Comparison of ENCODE assay signal across 19 cellular contexts in the genomic region with DNA sequence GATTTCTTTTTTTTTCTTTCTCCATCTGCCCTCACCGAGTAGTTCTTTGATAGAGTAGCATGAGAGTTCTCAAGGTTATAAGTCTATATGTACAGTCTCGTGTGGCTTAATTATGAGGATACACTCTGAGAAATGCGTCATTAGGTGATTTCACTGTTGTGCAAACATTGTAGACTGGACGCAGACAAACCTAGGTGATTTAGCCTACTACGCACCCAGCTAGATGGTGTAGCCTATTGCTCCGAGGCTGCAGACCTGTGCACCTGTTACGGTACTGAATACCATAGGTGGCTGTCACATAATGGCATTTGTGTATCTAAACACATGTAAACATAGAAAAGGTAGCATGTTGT. TPM values are rescaled to one million over a fixed set of nuclear protein-coding genes. Genes with fewer than 3 reads are reported as not detected.
DNase-seq lines count a peak whose midpoint lies in the region; ATAC-seq and TF ChIP-seq lines count a peak whose summit lies in the region.
"Had no signal": no experiment of that assay in that cellular context is flagged by ENCODE, and none has a peak within 500 bp of the region (broad histone marks: within the 10 kb centered on the region; RNA-seq: fewer than 3 reads in every experiment).

No MANE protein-coding gene starts in this region.

- H3K27me3 Mint-ChIP-seq in osteocyte (ENCODE audit: unreplicated experiment) (no peaks in the 10 kb centered on the region), CD14-positive monocyte (ENCODE audit: low read depth in 3 of 3) (peaks cover 0 to 1% (median 0%) of the 10 kb centered on the region in 3 donors), Calu3 (ENCODE audit: unreplicated experiment) (no peaks in the 10 kb centered on the region)
- H3K27me3 Mint-ChIP-seq: activated CD4-positive, alpha-beta T cell treated with anti-CD3 and anti-CD28 coated beads for 36 hours had no signal

- H3K9me3 ChIP-seq in esophagus squamous epithelium = no peaks in the 10 kb centered on the region
- H3K9me3 ChIP-seq: left ventricle myocardium inferior had no signal

- no peaks in the 10 kb centered on the region for H3K27me3 ChIP-seq in esophagus squamous epithelium

- 67 to 79% methylated on average over 7 of the region's 7 CpGs for WGBS in esophagus squamous epithelium, 2 donors

- intact Hi-C loops in esophagus squamous epithelium (cut with DNase I) (no loop called here), CD14-positive monocyte (cut with micrococcal nuclease) (no loop called here), Calu3 (cut with micrococcal nuclease; ENCODE audit: unreplicated experiment) (no loop called here)

- TF ChIP-seq CTCF in esophagus squamous epithelium (IDR thresholded peaks at IDR 0.05) (no peak), osteocyte (IDR thresholded peaks at IDR 0.05) (no peak), CD14-positive monocyte (IDR thresholded peaks at IDR 0.05) (no peak), Calu3 (IDR thresholded peaks at IDR 0.05; ENCODE audit: unreplicated experiment) (no peak)

- H3K4me3 ChIP-seq in esophagus squamous epithelium = no peak overlapping the region
- H3K4me3 ChIP-seq: GM12878, left ventricle myocardium inferior had no signal

- DNase-seq in DMS53 (lab: John Stamatoyannopoulos, UW) (peak; percentile 97), NCI-H460 (ENCODE audit: extremely low read depth, low read depth) (peak; percentile 73), esophagus squamous epithelium (lab: John Stamatoyannopoulos, UW) (no peak), osteocyte (ENCODE audit: extremely low spot score, unreplicated experiment) (no peak), CD14-positive monocyte (ENCODE audit: low spot score) (no peak), Calu3 (no peak)
- DNase-seq: ACHN; activated CD4-positive, alpha-beta T cell treated with anti-CD3 and anti-CD28 coated beads for 36 hours; activated naive CD4-positive, alpha-beta T cell treated with anti-CD3 and anti-CD28 coated beads, Interleukin-2, amount 50 U/mL, for 16 hours; activated T-cell treated with anti-CD3 and anti-CD28 coated beads, Interleukin-2, amount 50 U/mL, for 48 hours; cerebellar nuclear complex; left ventricle myocardium inferior; NCI-H1436; NCI-H2171 treated with DMSO at 0.1 percent for 48 hours; Right ventricle myocardium superior had no signal

- H3K27ac ChIP-seq in esophagus squamous epithelium = peak overlapping the region in 3 of 4 donors; percentile 11 to 34 (median 31)
- H3K27ac ChIP-seq: left ventricle myocardium inferior had no signal

- H3K36me3 Mint-ChIP-seq in osteocyte (ENCODE audit: unreplicated experiment) = peaks cover 12% of the 10 kb centered on the region
- peaks cover 82 to 99% of the 10 kb centered on the region in 2 donors for H3K36me3 Mint-ChIP-seq in CD14-positive monocyte
- peaks cover 12% of the 10 kb centered on the region for H3K36me3 Mint-ChIP-seq in Calu3 (ENCODE audit: insufficient read depth, unreplicated experiment)

- H3K4me1 Mint-ChIP-seq in osteocyte (ENCODE audit: unreplicated experiment) (peaks cover 71% of the 10 kb centered on the region), CD14-positive monocyte (peaks cover 13% of the 10 kb centered on the region), Calu3 (ENCODE audit: low read depth, unreplicated experiment) (peaks cover 33% of the 10 kb centered on the region)
- H3K4me1 Mint-ChIP-seq: activated CD4-positive, alpha-beta T cell treated with anti-CD3 and anti-CD28 coated beads for 36 hours; endodermal cell had no signal

- BruUV-seq in Calu3 (replicated peaks; lab: Mats Ljungman, UMichigan) = no TSS peak

- TF ChIP-seq POLR2A in esophagus squamous epithelium (IDR thresholded peaks at IDR 0.05) = no peak

- CTCF ChIA-PET in Calu3 (lab: Charles Lee) = interaction anchor here (0.6 to 1.6 kb wide), 2 partner anchors 17 to 36 kb away, joined by 4 to 6 read pairs; partner anchors contain the start of gene TBC1D2

- H3K27ac Mint-ChIP-seq in osteocyte (ENCODE audit: unreplicated experiment) (peak overlapping the region; percentile 81), CD14-positive monocyte (peak overlapping the region in 3 of 7 donors; percentile 20 to 57 (median 55)), Calu3 (ENCODE audit: unreplicated experiment) (no peak overlapping the region)
- H3K27ac Mint-ChIP-seq: activated CD4-positive, alpha-beta T cell treated with anti-CD3 and anti-CD28 coated beads for 36 hours had no signal

- H3K4me1 ChIP-seq in esophagus squamous epithelium = peaks cover 3 to 59% (median 15%) of the 10 kb centered on the region in 3 donors

- no peak for ATAC-seq in HG03097 (IDR thresholded peaks at IDR 0.05; ENCODE audit: low FRiP score, unreplicated experiment)
- ATAC-seq in GM19328 (IDR thresholded peaks at IDR 0.05; ENCODE audit: unreplicated experiment) = no peak
- ATAC-seq: activated CD4-positive, alpha-beta T cell treated with anti-CD3 and anti-CD28 coated beads for 36 hours; GM12878 had no signal

- H3K9me3 Mint-ChIP-seq in osteocyte (ENCODE audit: unreplicated experiment) (no peaks in the 10 kb centered on the region), CD14-positive monocyte (peaks cover 0 to 2% (median 0%) of the 10 kb centered on the region in 7 donors), Calu3 (ENCODE audit: low read depth, unreplicated experiment) (no peaks in the 10 kb centered on the region)
- H3K9me3 Mint-ChIP-seq: endodermal cell had no signal

- H3K4me3 Mint-ChIP-seq in osteocyte (ENCODE audit: unreplicated experiment) (no peak overlapping the region), CD14-positive monocyte (no peak overlapping the region), Calu3 (ENCODE audit: low read depth, unreplicated experiment) (no peak overlapping the region)
- H3K4me3 Mint-ChIP-seq: activated CD4-positive, alpha-beta T cell treated with anti-CD3 and anti-CD28 coated beads for 36 hours; endodermal cell had no signal

- H3K36me3 ChIP-seq in esophagus squamous epithelium = peaks cover 8 to 85% (median 13%) of the 10 kb centered on the region in 3 donors

RNA-seq across cellular contexts. Expression of gene CORO2A, which starts 26.9 kb away (rescaled TPM):
- total RNA-seq in NCI-H460 (2014; rRNA removed; shearing (Covaris generic)) = 0.69 and 0.92 TPM in 2 replicates
- 0.68 and 0.74 TPM in 2 replicates for polyA plus RNA-seq in NCI-H460 (2014; cell fraction: nucleus; rRNA removed)
- total RNA-seq in esophagus squamous epithelium = 10 to 100 TPM; 15.6 to 27.6 (median 26.1) TPM
- 1.6 and 1.8 TPM in 2 replicates for total RNA-seq in osteocyte
- polyA plus RNA-seq in CD14-positive monocyte = 1 to 10 TPM; 2.1 to 3.5 TPM
- 24.3 and 30.6 TPM in 2 replicates for total RNA-seq in Calu3 (2022)

RNA-seq across cellular contexts. Expression of gene TBC1D2, which starts 36.1 kb away (rescaled TPM):
- total RNA-seq in NCI-H460 (2014; rRNA removed; shearing (Covaris generic)) = 12.6 and 14.5 TPM in 2 replicates
- 27.9 and 29.3 TPM in 2 replicates for polyA plus RNA-seq in NCI-H460 (2014; cell fraction: nucleus; rRNA removed)
- total RNA-seq in esophagus squamous epithelium (10 to 100 TPM; 39.3 to 52.9 (median 49.0) TPM), osteocyte (23.7 and 25.6 TPM in 2 replicates), Calu3 (2022) (8.3 TPM in 2 replicates)
- polyA plus RNA-seq in CD14-positive monocyte = 10 to 100 TPM; 23.2 to 34.4 TPM

Comparison
In these comparisons a context has a peak if more than half of its experiments do, and no peak if none do; other contexts are left out.
1. DNase-seq: peak in DMS53 (single experiment) and NCI-H460 (single experiment); none in esophagus squamous epithelium (single experiment), osteocyte (single experiment), CD14-positive monocyte (single experiment) and Calu3 (single experiment).